8 cellular contexts compared by ENCODE assay signal in the genomic region with DNA sequence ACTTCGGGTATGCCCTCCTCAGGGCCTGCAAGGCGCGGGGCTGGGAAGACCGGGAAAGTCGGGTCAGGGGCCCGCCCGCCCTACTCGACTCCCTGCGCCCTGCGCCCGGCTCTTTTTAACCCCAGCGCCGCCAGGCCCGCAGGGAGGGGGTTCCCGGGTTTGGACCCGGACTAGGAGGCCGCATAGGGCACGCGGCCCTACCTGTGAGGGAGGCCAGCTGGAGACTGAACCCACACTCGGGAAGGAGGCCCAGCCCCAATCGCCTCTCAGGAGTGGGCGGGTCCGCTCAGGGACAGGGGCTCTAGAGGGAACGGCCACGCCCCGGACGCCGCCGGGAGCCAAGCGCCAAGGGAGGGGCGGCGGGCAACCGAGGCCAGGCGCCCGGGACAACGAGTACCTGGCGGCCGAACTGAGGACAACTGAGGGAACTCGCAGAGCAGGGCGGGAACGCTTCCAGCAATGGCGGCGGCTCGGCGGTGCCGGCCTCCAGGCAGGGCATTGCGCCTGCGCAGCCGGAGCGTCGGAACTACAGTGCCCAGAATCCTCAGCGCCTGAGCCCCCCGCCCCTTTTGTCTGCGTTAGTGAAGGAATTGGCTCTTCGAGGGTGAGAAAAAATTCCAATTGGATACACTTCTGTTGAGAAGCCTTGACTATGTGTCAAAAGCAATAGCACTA. TPM values are rescaled to one million over a fixed set of nuclear protein-coding genes. Genes with fewer than 3 reads are reported as not detected.
DNase-seq lines count a peak whose midpoint lies in the region; ATAC-seq, FAIRE-seq and TF ChIP-seq lines count a peak whose summit lies in the region.

A gene (minus strand): TSS at position 484 of the 675 bp plus-strand sequence.

- H3K4me3 Mint-ChIP-seq in activated T-helper 17 cell treated with anti-CD3 and anti-CD28 coated beads, Interleukin-2, amount 50 U/mL, for 72 hours: peak within 1 kb of the TSS; percentile 83
- peak within 1 kb of the TSS; percentile 86 to 96 (median 92) for H3K4me3 Mint-ChIP-seq in naive B cell
- H3K4me3 Mint-ChIP-seq in stimulated activated effector memory CD8-positive, alpha-beta T cell treated with anti-CD3 and anti-CD28 coated beads, Interleukin-12 subunit alpha, Interleukin-12 subunit beta, amount 100 ng/mL, for 72 hours: peak within 1 kb of the TSS; percentile 88

- peak within 1 kb of the TSS; percentile 73 for H3K27ac Mint-ChIP-seq in activated T-helper 17 cell treated with anti-CD3 and anti-CD28 coated beads, Interleukin-2, amount 50 U/mL, for 72 hours
- H3K27ac Mint-ChIP-seq in naive B cell: peak within 1 kb of the TSS in 5 of 6 donors; percentile 8 to 88 (median 80)
- peak within 1 kb of the TSS; percentile 87 for H3K27ac Mint-ChIP-seq in stimulated activated effector memory CD8-positive, alpha-beta T cell treated with anti-CD3 and anti-CD28 coated beads, Interleukin-12 subunit alpha, Interleukin-12 subunit beta, amount 100 ng/mL, for 72 hours

- H3K4me3 ChIP-seq in KMS-11 (IDR thresholded peaks at IDR 0.05; ENCODE audit: insufficient read depth, low read depth, low read length): no peak within 1 kb of the TSS
- peak within 1 kb of the TSS; percentile 85 to 93 (median 86) for H3K4me3 ChIP-seq in fibroblast of lung (replicated peaks in 1 of 4; ENCODE audit: control extremely low read depth in 1 of 4, insufficient read depth in 1 of 4, low read depth in 3 of 4, low read length in 4 of 4)

- H3K36me3 Mint-ChIP-seq in activated T-helper 17 cell treated with anti-CD3 and anti-CD28 coated beads, Interleukin-2, amount 50 U/mL, for 72 hours (ENCODE audit: low read depth): peaks cover 5% of the 10 kb centered on the region
- H3K36me3 Mint-ChIP-seq in naive B cell: peaks cover 8% of the 10 kb centered on the region in 2 donors
- H3K36me3 Mint-ChIP-seq in stimulated activated effector memory CD8-positive, alpha-beta T cell treated with anti-CD3 and anti-CD28 coated beads, Interleukin-12 subunit alpha, Interleukin-12 subunit beta, amount 100 ng/mL, for 72 hours: peaks cover 6% of the 10 kb centered on the region

- H3K27ac ChIP-seq in KMS-11: peak within 1 kb of the TSS; percentile 43; the same call in 1 of the 2 replicates
- peak within 1 kb of the TSS; percentile 77 for H3K27ac ChIP-seq in fibroblast of lung (ENCODE audit: insufficient read depth, low read length)

- peak within 1 kb of the TSS; percentile 71 for H3K9ac ChIP-seq in KMS-11
- H3K9ac ChIP-seq in fibroblast of lung (ENCODE audit: insufficient read depth, low read length): peak within 1 kb of the TSS; percentile 84

- H3K27me3 ChIP-seq in KMS-11 (ENCODE audit: insufficient read depth, low read depth) (no peaks in the 10 kb centered on the region), fibroblast of lung (ENCODE audit: control insufficient read depth, insufficient read depth, low read length) (no peaks in the 10 kb centered on the region)

- H3K9me3 Mint-ChIP-seq in activated T-helper 17 cell treated with anti-CD3 and anti-CD28 coated beads, Interleukin-2, amount 50 U/mL, for 72 hours: no peaks in the 10 kb centered on the region
- no peaks in the 10 kb centered on the region for H3K9me3 Mint-ChIP-seq in naive B cell
- no peaks in the 10 kb centered on the region for H3K9me3 Mint-ChIP-seq in stimulated activated effector memory CD8-positive, alpha-beta T cell treated with anti-CD3 and anti-CD28 coated beads, Interleukin-12 subunit alpha, Interleukin-12 subunit beta, amount 100 ng/mL, for 72 hours

- H4K20me1 ChIP-seq in KMS-11 (ENCODE audit: insufficient read depth) (no peaks in the 10 kb centered on the region), fibroblast of lung (ENCODE audit: control insufficient read depth, extremely low read depth, insufficient read depth, low read length) (no peaks in the 10 kb centered on the region)

- H3K9me3 ChIP-seq in fibroblast of lung (ENCODE audit: control insufficient read depth, insufficient read depth, low read depth, low read length): no peaks in the 10 kb centered on the region

- peak; percentile 91 for ATAC-seq in GM21737 (IDR thresholded peaks at IDR 0.05; ENCODE audit: unreplicated experiment)
- peak; percentile 97 for ATAC-seq in activated T-helper 17 cell treated with anti-CD3 and anti-CD28 coated beads, Interleukin-2, amount 50 U/mL, for 72 hours (replicated peaks)
- ATAC-seq in naive B cell (ENCODE audit: low read depth in 2 of 2): peak; percentile 99
- ATAC-seq in stimulated activated effector memory CD8-positive, alpha-beta T cell treated with anti-CD3 and anti-CD28 coated beads, Interleukin-12 subunit alpha, Interleukin-12 subunit beta, amount 100 ng/mL, for 72 hours: peak; percentile 97

- H2AFZ ChIP-seq in KMS-11 (ENCODE audit: low read depth): peak within 1 kb of the TSS; percentile 69
- H2AFZ ChIP-seq in fibroblast of lung (ENCODE audit: low read length): peak within 1 kb of the TSS; percentile 90

- H3K27me3 Mint-ChIP-seq in activated T-helper 17 cell treated with anti-CD3 and anti-CD28 coated beads, Interleukin-2, amount 50 U/mL, for 72 hours: no peaks in the 10 kb centered on the region
- peaks cover under 1 to 15% (median 7%) of the 10 kb centered on the region in 3 donors for H3K27me3 Mint-ChIP-seq in naive B cell

- DNase-seq in DMS79 treated with DMSO at 0.1 percent for 48 hours (lab: John Stamatoyannopoulos, UW): peak; percentile 78
- peak; percentile 80 for DNase-seq in RCC 7860 (ENCODE audit: low spot score)
- peak; percentile 86 to 88 for DNase-seq in fibroblast of lung (ENCODE audit: low read depth in 2 of 2)
- DNase-seq in naive B cell: peak; percentile 84
- DNase-seq in stimulated activated effector memory CD8-positive, alpha-beta T cell treated with anti-CD3 and anti-CD28 coated beads, Interleukin-12 subunit alpha, Interleukin-12 subunit beta, amount 100 ng/mL, for 72 hours (ENCODE audit: low spot score in 2 of 2): peak; percentile 77 to 91

- TF ChIP-seq CTCF in KMS-11 (conservative IDR thresholded peaks at IDR 0.05; ENCODE audit: low read depth, low read length): no peak
- TF ChIP-seq CTCF in fibroblast of lung (conservative IDR thresholded peaks at IDR 0.05 in 1 of 2, IDR thresholded peaks at IDR 0.05 in 1 of 2; ENCODE audit: low read depth in 1 of 2, low read length in 2 of 2): no peak

- H3K4me1 Mint-ChIP-seq in activated T-helper 17 cell treated with anti-CD3 and anti-CD28 coated beads, Interleukin-2, amount 50 U/mL, for 72 hours: peaks cover 8% of the 10 kb centered on the region
- peaks cover 10 to 20% (median 12%) of the 10 kb centered on the region in 3 donors for H3K4me1 Mint-ChIP-seq in naive B cell
- H3K4me1 Mint-ChIP-seq in stimulated activated effector memory CD8-positive, alpha-beta T cell treated with anti-CD3 and anti-CD28 coated beads, Interleukin-12 subunit alpha, Interleukin-12 subunit beta, amount 100 ng/mL, for 72 hours: peaks cover 22% of the 10 kb centered on the region

- H3K4me2 ChIP-seq in KMS-11 (peak within 1 kb of the TSS; percentile 60), fibroblast of lung (ENCODE audit: extremely low read depth, insufficient read depth, low read length) (peak within 1 kb of the TSS; percentile 81)

- H3K36me3 ChIP-seq in KMS-11 (ENCODE audit: insufficient read depth) (no peaks in the 10 kb centered on the region), fibroblast of lung (ENCODE audit: control insufficient read depth, insufficient read depth, low read length) (no peaks in the 10 kb centered on the region)

- H3K79me2 ChIP-seq in KMS-11 (ENCODE audit: insufficient read depth, low read depth) (no peaks in the 10 kb centered on the region), fibroblast of lung (ENCODE audit: control insufficient read depth, insufficient read depth, low read length) (no peaks in the 10 kb centered on the region)

- peak; percentile 54 for FAIRE-seq in RCC 7860 (lab: Jason Lieb, UNC)

- H3K4me1 ChIP-seq in KMS-11 (ENCODE audit: low read depth, poor library complexity, severe bottlenecking) (peaks cover 4% of the 10 kb centered on the region), fibroblast of lung (ENCODE audit: control insufficient read depth, extremely low read depth, insufficient read depth, low read length) (peaks cover 3% of the 10 kb centered on the region)

RNA-seq across cellular contexts. Expression of the gene that starts here (rescaled TPM):
- 1 to 10 TPM; 3.4 to 6.2 TPM for total RNA-seq in activated T-helper 17 cell treated with anti-CD3 and anti-CD28 coated beads, Interleukin-2, amount 50 U/mL, for 72 hours
- 6.2 and 7.6 TPM in 2 replicates for total RNA-seq in fibroblast of lung
- polyA plus RNA-seq in fibroblast of lung (1.5 and 3.0 TPM in 2 replicates), naive B cell (ENCODE audit: low read depth in 6 of 6) (10 to 100 TPM in 1 of 6 donors, 1 to 10 TPM in 5; 5.5 to 13.3 (median 6.7) TPM)
- polyA plus RNA-seq in fibroblast of lung (2012): 1.0 and 2.1 TPM in 2 replicates
- polyA minus RNA-seq in fibroblast of lung (ENCODE audit: low replicate concordance): 0.26 TPM in 1 of 2 replicates, not detected in the other
